Comparison of ENCODE assay signal across 8 cellular contexts in genomic region chr14:49865431-49865859, GRCh38. TPM values are rescaled to one million over a fixed set of nuclear protein-coding genes. Genes with fewer than 3 reads are reported as not detected.
DNase-seq lines count a peak whose midpoint lies in the region; ATAC-seq and TF ChIP-seq lines count a peak whose summit lies in the region.

No MANE protein-coding gene starts in this region.

- peak; percentile 97 for TF ChIP-seq CTCF in AG04450 (IDR thresholded peaks at IDR 0.05; ENCODE audit: low read depth, low read length)
- peak; percentile 93 to 97 for TF ChIP-seq CTCF in GM23338 (conservative IDR thresholded peaks at IDR 0.05; ENCODE audit: low read depth in 2 of 2)
- peak; percentile 92 for TF ChIP-seq CTCF in epithelial cell of esophagus (IDR thresholded peaks at IDR 0.05; ENCODE audit: insufficient read depth, low read depth, low read length, missing control alignments)

- no peak overlapping the region for H3K4me2 ChIP-seq in GM23338

- H3K9me3 ChIP-seq in AG04450 (ENCODE audit: control insufficient read depth, insufficient read depth, low read length): peaks cover 4% of the 10 kb centered on the region; the same call in 1 of the 2 replicates

- CTCF ChIA-PET in AG04450 (lab: Charles Lee): interaction anchor here (0.5 to 6.6 kb wide), 56 partner anchors 10 to 395 kb away, joined by 3 to 256 read pairs (median 4); partner anchors contain the start of genes ARF6, NEMF and VCPKMT

- H3K36me3 Mint-ChIP-seq in GM23338 (ENCODE audit: low read depth): no peaks in the 10 kb centered on the region; the same call in 1 of the 3 replicates
- H3K36me3 Mint-ChIP-seq in natural killer cell treated with Interleukin-12 subunit alpha and Interleukin-12 subunit beta and Interleukin-15 and Interleukin-18, amount 100 ng/mL, for 72 hours: no peaks in the 10 kb centered on the region

- no peak overlapping the region for H2AFZ ChIP-seq in GM23338

- peaks cover 22% of the 10 kb centered on the region for H3K27me3 Mint-ChIP-seq in GM23338 (ENCODE audit: insufficient read depth, low read depth, poor library complexity)
- H3K27me3 Mint-ChIP-seq in natural killer cell treated with Interleukin-12 subunit alpha and Interleukin-12 subunit beta and Interleukin-15 and Interleukin-18, amount 100 ng/mL, for 72 hours: no peaks in the 10 kb centered on the region

- H3K4me3 ChIP-seq in AG04450 (ENCODE audit: low read depth, low read length) (no peak overlapping the region), GM23338 (no peak overlapping the region), epithelial cell of esophagus (ENCODE audit: low read length) (no peak overlapping the region)

- H3K9me3 Mint-ChIP-seq in GM23338: peaks cover 3% of the 10 kb centered on the region; the same call in 2 of the 3 replicates
- no peaks in the 10 kb centered on the region for H3K9me3 Mint-ChIP-seq in natural killer cell treated with Interleukin-12 subunit alpha and Interleukin-12 subunit beta and Interleukin-15 and Interleukin-18, amount 100 ng/mL, for 72 hours

- no peaks in the 10 kb centered on the region for H3K27me3 ChIP-seq in AG04450 (ENCODE audit: control insufficient read depth, insufficient read depth, low read length)
- no peaks in the 10 kb centered on the region for H3K27me3 ChIP-seq in GM23338 (ENCODE audit: insufficient read depth)

- POLR2A ChIA-PET in AG04450 (lab: Yijun Ruan, JAX): interaction anchor here (0.7 kb wide), 1 partner anchor 138 kb away, joined by 4 read pairs; no protein-coding TSS in a partner anchor

- H3F3A ChIP-seq in GM23338 (replicated peaks; ENCODE audit: low read depth): no peaks in the 10 kb centered on the region

- ATAC-seq in GM23338 (no peak), HG03280 (IDR thresholded peaks at IDR 0.05; ENCODE audit: unreplicated experiment) (no peak)
- no peak for ATAC-seq in natural killer cell treated with Interleukin-12 subunit alpha and Interleukin-12 subunit beta and Interleukin-15 and Interleukin-18, amount 100 ng/mL, for 72 hours
- no peak for ATAC-seq in stimulated activated naive CD8-positive, alpha-beta T cell treated with anti-CD3 and anti-CD28 coated beads, Interleukin-15, Interleukin-2, amounts not matched to agents 100 U/mL and 50 U/mL, for 24 hours

- peaks cover 5% of the 10 kb centered on the region; the same call in 2 of the 3 replicates for H3K4me1 Mint-ChIP-seq in GM23338
- H3K4me1 Mint-ChIP-seq in natural killer cell treated with Interleukin-12 subunit alpha and Interleukin-12 subunit beta and Interleukin-15 and Interleukin-18, amount 100 ng/mL, for 72 hours (ENCODE audit: low read depth in 2 of 2): peaks cover 12 to 23% of the 10 kb centered on the region in 2 donors

- DNase-seq in AG04450 (ENCODE audit: low read depth, low spot score) (no peak), GM23338 (ENCODE audit: low spot score) (peak; percentile 89), NCI-H82 treated with DMSO at 0.1 percent for 48 hours (lab: John Stamatoyannopoulos, UW; ENCODE audit: unreplicated experiment) (peak; percentile 17), epithelial cell of esophagus (ENCODE audit: low read depth) (peak; percentile 76)
- peak in 2 of 3 experiments; percentile 36 to 65 for DNase-seq in activated CD8-positive, alpha-beta memory T cell treated with anti-CD3 and anti-CD28 coated beads for 48 hours (ENCODE audit: low read depth in 2 of 3, low spot score in 2 of 3)
- peak; percentile 81 for DNase-seq in natural killer cell treated with Interleukin-12 subunit alpha and Interleukin-12 subunit beta and Interleukin-15 and Interleukin-18, amount 100 ng/mL, for 72 hours (ENCODE audit: low spot score)
- peak; percentile 91 for DNase-seq in stimulated activated naive CD8-positive, alpha-beta T cell treated with anti-CD3 and anti-CD28 coated beads, Interleukin-15, Interleukin-2, amounts not matched to agents 100 U/mL and 50 U/mL, for 24 hours

- no peaks in the 10 kb centered on the region for H3K36me3 ChIP-seq in GM23338 (ENCODE audit: insufficient read depth)

- H3K79me2 ChIP-seq in GM23338 (replicated peaks; ENCODE audit: insufficient read depth): no peaks in the 10 kb centered on the region

- peaks cover 8% of the 10 kb centered on the region; the same call in 1 of the 2 replicates for H3K4me1 ChIP-seq in GM23338 (ENCODE audit: insufficient read depth)

- H3K27ac ChIP-seq in AG04450 (ENCODE audit: low read depth, low read length): no peak overlapping the region
- no peak overlapping the region for H3K27ac ChIP-seq in GM23338 (ENCODE audit: low read depth)

- H3K9me2 ChIP-seq in GM23338 (ENCODE audit: insufficient read depth): no peaks in the 10 kb centered on the region

- H3K27ac Mint-ChIP-seq in GM23338: no peak overlapping the region
- H3K27ac Mint-ChIP-seq in natural killer cell treated with Interleukin-12 subunit alpha and Interleukin-12 subunit beta and Interleukin-15 and Interleukin-18, amount 100 ng/mL, for 72 hours: no peak overlapping the region

- H3K4me3 Mint-ChIP-seq in GM23338: no peak overlapping the region
- no peak overlapping the region for H3K4me3 Mint-ChIP-seq in natural killer cell treated with Interleukin-12 subunit alpha and Interleukin-12 subunit beta and Interleukin-15 and Interleukin-18, amount 100 ng/mL, for 72 hours

- H4K20me1 ChIP-seq in GM23338 (replicated peaks; ENCODE audit: insufficient read depth): no peaks in the 10 kb centered on the region

TF ChIP-seq in GM23338, 12 proteins besides CTCF, POLR2A, EP300 and RAD21 (continues in another document):
- TF ChIP-seq ZNF114 (CRISPR knock-in tag; IDR thresholded peaks at IDR 0.05) (no peak), CREB1 (CRISPR knock-in tag; IDR thresholded peaks at IDR 0.05; ENCODE audit: low read depth) (no peak)

RNA-seq across cellular contexts. Expression of gene NEMF, which starts 12.9 kb away (rescaled TPM):
- polyA plus RNA-seq in AG04450 (2011; rRNA removed): 39.8 and 48.6 TPM in 2 replicates
- 66.8 and 104 TPM in 2 replicates for polyA minus RNA-seq in AG04450 (2011; rRNA and poly(A)+ RNA removed)
- total RNA-seq in GM23338 (2014; rRNA removed; shearing (Covaris generic)): 54.7 and 58.4 TPM in 2 replicates
- polyA plus RNA-seq in GM23338 (2016; fragmentation: Nextera tagmentation; extraction: Ambion mirVana): 73.8 and 88.1 TPM in 2 replicates
- total RNA-seq in natural killer cell treated with Interleukin-12 subunit alpha and Interleukin-12 subunit beta and Interleukin-15 and Interleukin-18, amount 100 ng/mL, for 72 hours: 100 to 1,000 TPM in 1 of 2 donors, 10 to 100 TPM in 1; 95.2 to 120 TPM

RNA-seq across cellular contexts. Expression of gene ARF6, which starts 27.4 kb away (rescaled TPM):
- polyA plus RNA-seq in AG04450 (2011; rRNA removed): 27.1 and 28.0 TPM in 2 replicates
- polyA minus RNA-seq in AG04450 (2011; rRNA and poly(A)+ RNA removed): 26.8 and 28.1 TPM in 2 replicates
- 60.1 and 73.1 TPM in 2 replicates for total RNA-seq in GM23338 (2014; rRNA removed; shearing (Covaris generic))
- polyA plus RNA-seq in GM23338 (2016; fragmentation: Nextera tagmentation; extraction: Ambion mirVana): 42.5 and 47.8 TPM in 2 replicates
- total RNA-seq in natural killer cell treated with Interleukin-12 subunit alpha and Interleukin-12 subunit beta and Interleukin-15 and Interleukin-18, amount 100 ng/mL, for 72 hours: 100 to 1,000 TPM; 147 to 175 TPM
